ENCODE assay signal across 2 cellular contexts in genomic region chr16:85149776-85150175, GRCh38.
A peak's percentile ranks its signal among the peaks of the same experiment; 100 is the strongest.
TF ChIP-seq lines count a peak whose summit lies in the region.

No MANE protein-coding gene starts in this region.

TF ChIP-seq in H1, 55 proteins besides CTCF, POLR2A, EP300 and RAD21:
- TF ChIP-seq FOSL1 (IDR thresholded peaks at IDR 0.05; ENCODE audit: insufficient read depth, low read depth, low read length), result no peak
- no peak for TF ChIP-seq POU5F1 (IDR thresholded peaks at IDR 0.05; ENCODE audit: low read depth, low read length)
- no peak for TF ChIP-seq ATF3 (IDR thresholded peaks at IDR 0.05; ENCODE audit: insufficient read depth, low read depth, low read length)

TF ChIP-seq in HepG2, 621 proteins besides CTCF, POLR2A, EP300 and RAD21:
- TF ChIP-seq ADNP (CRISPR knock-in tag; IDR thresholded peaks at IDR 0.05) (no peak), ZNF263 (CRISPR knock-in tag; IDR thresholded peaks at IDR 0.05) (peak; percentile 92), WIZ (CRISPR knock-in tag; IDR thresholded peaks at IDR 0.05) (no peak), BRCA1 (CRISPR knock-in tag; IDR thresholded peaks at IDR 0.05) (no peak), MAFK (conservative IDR thresholded peaks at IDR 0.05 in 1 of 2, IDR thresholded peaks at IDR 0.05 in 1 of 2; ENCODE audit: low read length in 2 of 2) (no peak), FOXO4 (CRISPR knock-in tag; conservative IDR thresholded peaks at IDR 0.05) (no peak), KDM1A (CRISPR knock-in tag; IDR thresholded peaks at IDR 0.05) (no peak), CREM (IDR thresholded peaks at IDR 0.05) (no peak), CREM (CRISPR knock-in tag; IDR thresholded peaks at IDR 0.05) (no peak), ARID5B (CRISPR knock-in tag; IDR thresholded peaks at IDR 0.05) (no peak), ZFP91 (CRISPR knock-in tag; IDR thresholded peaks at IDR 0.05; ENCODE audit: borderline replicate concordance) (no peak), ZNF687 (CRISPR knock-in tag; IDR thresholded peaks at IDR 0.05) (0 out of 2 replicates have a peak, but pooled peaks have one; percentile 28), DMTF1 (CRISPR knock-in tag; IDR thresholded peaks at IDR 0.05) (no peak), TIGD3 (CRISPR knock-in tag; IDR thresholded peaks at IDR 0.05; ENCODE audit: borderline replicate concordance) (no peak), PCBP1 (IDR thresholded peaks at IDR 0.05; ENCODE audit: borderline replicate concordance, low read depth, low read length) (no peak), LCORL (IDR thresholded peaks at IDR 0.05) (no peak), LCORL (CRISPR knock-in tag; IDR thresholded peaks at IDR 0.05) (0 out of 2 replicates have a peak, but pooled peaks have one; percentile 33), ZNF543 (CRISPR knock-in tag; IDR thresholded peaks at IDR 0.05) (no peak), BCL6 (CRISPR knock-in tag; IDR thresholded peaks at IDR 0.05) (no peak), PRDM15 (CRISPR knock-in tag; IDR thresholded peaks at IDR 0.05) (peak; percentile 62; the same call in 1 of the 2 replicates), ZXDC (CRISPR knock-in tag; IDR thresholded peaks at IDR 0.05) (0 out of 2 replicates have a peak, but pooled peaks have one; percentile 30), ZNF614 (CRISPR knock-in tag; IDR thresholded peaks at IDR 0.05; ENCODE audit: borderline replicate concordance) (no peak), MAFF (IDR thresholded peaks at IDR 0.05; ENCODE audit: low read depth, low read length) (no peak), HIC2 (CRISPR knock-in tag; IDR thresholded peaks at IDR 0.05; ENCODE audit: low read depth) (0 out of 2 replicates have a peak, but pooled peaks have one; percentile 31)
